17 cellular contexts compared by ENCODE assay signal in the genomic region with DNA sequence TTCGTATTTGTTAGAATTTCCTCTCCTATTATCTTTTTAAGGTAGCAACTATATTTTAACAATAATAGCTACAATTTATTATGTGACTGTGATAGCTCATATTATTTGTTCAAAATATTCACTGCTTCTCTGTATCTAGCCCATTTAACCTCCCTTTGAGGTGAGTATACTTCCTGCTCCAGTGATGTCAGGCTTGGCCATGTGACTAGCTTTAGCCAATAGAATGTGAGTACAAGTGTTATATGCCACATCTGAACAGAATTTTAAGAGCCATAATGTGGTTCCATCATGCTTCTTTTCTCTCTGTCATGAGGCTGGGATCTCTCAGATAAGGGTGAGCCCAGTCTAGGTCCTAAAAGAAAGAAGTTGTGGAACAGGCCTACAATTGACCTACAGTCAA.
"Had no signal": no experiment of that assay in that cellular context is flagged by ENCODE, and none has a peak within 500 bp of the region (broad histone marks: within the 10 kb centered on the region; RNA-seq: fewer than 3 reads in every experiment).

No MANE protein-coding gene starts in this region.

- H3K36me3 Mint-ChIP-seq: naive thymus-derived CD4-positive, alpha-beta T cell had no signal

- H3K4me3 Mint-ChIP-seq: naive thymus-derived CD4-positive, alpha-beta T cell had no signal

- H3K27ac ChIP-seq: epithelial cell of prostate, esophagus muscularis mucosa, gastrocnemius medialis, heart right ventricle, neutrophil, right atrium auricular region, uterus had no signal

- ATAC-seq: gastrocnemius medialis; heart right ventricle; left lobe of liver; naive thymus-derived CD4-positive, alpha-beta T cell had no signal

- H3K4me1 ChIP-seq: gastrocnemius medialis had no signal

- H3K36me3 ChIP-seq: esophagus muscularis mucosa, gastrocnemius medialis, heart right ventricle, neutrophil, right atrium auricular region, uterus had no signal

- H3K27me3 ChIP-seq: esophagus muscularis mucosa, gastrocnemius medialis, heart right ventricle, neutrophil, right atrium auricular region, uterus had no signal

- H3K9me3 ChIP-seq: esophagus muscularis mucosa, gastrocnemius medialis, neutrophil, right atrium auricular region, uterus had no signal

- H3K27ac Mint-ChIP-seq: naive thymus-derived CD4-positive, alpha-beta T cell had no signal

- H3K4me3 ChIP-seq: esophagus muscularis mucosa, gastrocnemius medialis, heart right ventricle, right atrium auricular region, uterus had no signal

- DNase-seq: effector memory CD4-positive, alpha-beta T cell; gastrocnemius medialis; heart right ventricle; hypothalamus; mammary epithelial cell; posterior cingulate gyrus; small intestine; stimulated activated CD4-positive, alpha-beta T cell treated with anti-CD3 and anti-CD28 coated beads, Interleukin-12 subunit alpha, Interleukin-12 subunit beta, amount 100 ng/mL, for 4 hours; stimulated activated naive CD4-positive, alpha-beta T cell; trophoblast cell; uterus had no signal
